ENCODE assay signal across 8 cellular contexts in the genomic region with DNA sequence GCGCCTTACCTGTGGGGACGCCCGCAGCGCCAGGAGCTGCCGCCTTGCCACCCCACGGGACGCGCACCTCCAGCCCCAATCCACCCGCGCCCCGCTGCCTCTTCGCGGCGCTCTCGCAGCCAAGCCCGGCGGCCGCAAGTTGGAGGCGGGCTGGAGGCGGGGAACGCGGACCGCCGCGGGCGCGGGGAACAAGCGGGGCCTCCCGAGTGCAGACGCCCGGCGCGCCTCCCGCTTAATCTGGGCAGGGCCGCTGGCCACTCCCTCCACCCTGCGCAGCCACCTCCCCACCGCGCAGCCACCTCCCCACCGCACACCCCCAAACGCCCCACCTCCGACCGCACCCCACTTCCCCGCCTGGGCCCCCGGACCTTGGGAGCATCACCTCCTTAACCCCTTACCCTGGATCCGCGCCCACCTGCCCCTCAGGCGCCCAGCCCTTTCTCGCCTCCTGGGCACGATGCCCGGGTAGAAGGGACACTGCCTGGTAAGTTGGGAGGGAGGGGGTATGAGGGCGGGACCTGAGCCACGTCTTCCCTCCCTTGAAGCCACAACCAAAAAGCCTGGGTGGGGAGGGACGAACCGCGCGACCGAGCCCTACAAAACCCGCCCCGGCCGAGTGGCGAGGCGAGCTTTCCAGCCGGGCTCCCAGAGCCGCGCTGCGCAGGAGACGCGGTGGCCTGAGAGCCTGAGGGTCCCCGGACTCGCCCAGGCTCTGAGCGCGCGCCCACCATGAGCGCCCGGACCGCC. TPM values are rescaled to one million over a fixed set of nuclear protein-coding genes. Genes with fewer than 3 reads are reported as not detected.
DNase-seq lines count a peak whose midpoint lies in the region; ATAC-seq and TF ChIP-seq lines count a peak whose summit lies in the region.

A gene (plus strand): TSS at position 627 of the 747 bp plus-strand sequence. CDS start 103 bp downstream, at position 730.
A gene (minus strand): TSS at position 208 of the 747 bp plus-strand sequence. CDS start 16,722 bp downstream, outside the sequence.

- H3K4me1 Mint-ChIP-seq in T-helper 17 cell (peaks cover 2% of the 10 kb centered on the region), osteocyte (ENCODE audit: unreplicated experiment) (peaks cover 13% of the 10 kb centered on the region)

- peak within 1 kb of the TSS; percentile 69 for H3K27ac ChIP-seq in DOHH2 (ENCODE audit: low read depth, low read length)

- H3K27me3 Mint-ChIP-seq in T-helper 17 cell: peaks cover 69% of the 10 kb centered on the region
- peaks cover 65% of the 10 kb centered on the region for H3K27me3 Mint-ChIP-seq in osteocyte (ENCODE audit: unreplicated experiment)

- DNase-seq in T-helper 17 cell: no peak
- DNase-seq in fibroblast of villous mesenchyme (ENCODE audit: low read depth): no peak
- no peak for DNase-seq in osteocyte (ENCODE audit: extremely low spot score, unreplicated experiment)
- no peak for DNase-seq in SIG-M5 treated with dmso at 0.1 percent for 504 hours (lab: John Stamatoyannopoulos, UW; ENCODE audit: unreplicated experiment)
- no peak for DNase-seq in effector CD4-positive, alpha-beta T cell

- H3K27ac Mint-ChIP-seq in T-helper 17 cell (no peak within 1 kb of the TSS), osteocyte (ENCODE audit: unreplicated experiment) (no peak within 1 kb of the TSS)

- H3K27me3 ChIP-seq in DOHH2 (ENCODE audit: control insufficient read depth, low read length): no peaks in the 10 kb centered on the region

- peak within 1 kb of the TSS; percentile 95 for H3K4me2 ChIP-seq in DOHH2 (ENCODE audit: low read length)

- peaks cover 13% of the 10 kb centered on the region for H3K36me3 ChIP-seq in DOHH2 (ENCODE audit: control insufficient read depth, low read length)

- peak; percentile 49 for ATAC-seq in GM19351 (IDR thresholded peaks at IDR 0.05; ENCODE audit: unreplicated experiment)
- ATAC-seq in HG03175 (IDR thresholded peaks at IDR 0.05; ENCODE audit: unreplicated experiment): peak; percentile 51
- ATAC-seq in T-helper 17 cell: peak; percentile 71

- peaks cover 48% of the 10 kb centered on the region for H3K4me1 ChIP-seq in DOHH2 (ENCODE audit: control insufficient read depth, low read length)

- H3K4me3 Mint-ChIP-seq in T-helper 17 cell (peak within 1 kb of the TSS; percentile 84), osteocyte (ENCODE audit: unreplicated experiment) (peak within 1 kb of the TSS; percentile 72)

- no peaks in the 10 kb centered on the region for H3K9me3 ChIP-seq in DOHH2 (ENCODE audit: control insufficient read depth, insufficient read depth, low read length)
- no peaks in the 10 kb centered on the region for H3K9me3 ChIP-seq in T-helper 17 cell (ENCODE audit: control insufficient read depth, low read length, poor library complexity, severe bottlenecking)

- peaks cover 35% of the 10 kb centered on the region for H3K79me2 ChIP-seq in DOHH2 (ENCODE audit: control insufficient read depth, low read length)

- H3K36me3 Mint-ChIP-seq in T-helper 17 cell (ENCODE audit: low read depth): no peaks in the 10 kb centered on the region
- no peaks in the 10 kb centered on the region for H3K36me3 Mint-ChIP-seq in osteocyte (ENCODE audit: unreplicated experiment)

- 0 out of 2 replicates have a peak, but pooled peaks cover 14% of the 10 kb centered on the region for H3F3A ChIP-seq in DOHH2 (ENCODE audit: control insufficient read depth, insufficient read depth)

- TF ChIP-seq CTCF in DOHH2 (IDR thresholded peaks at IDR 0.05; ENCODE audit: low read depth, low read length, poor library complexity, severe bottlenecking) (no peak), fibroblast of villous mesenchyme (IDR thresholded peaks at IDR 0.05; ENCODE audit: insufficient read depth, low read depth, low read length) (no peak), osteocyte (IDR thresholded peaks at IDR 0.05) (no peak)

- H3K9me3 Mint-ChIP-seq in osteocyte (ENCODE audit: unreplicated experiment): peaks cover 11% of the 10 kb centered on the region

- H3K9me2 ChIP-seq in DOHH2 (replicated peaks; ENCODE audit: control insufficient read depth, low read length): no peaks in the 10 kb centered on the region

- H3K4me3 ChIP-seq in DOHH2 (ENCODE audit: low read length) (peak within 1 kb of the TSS; percentile 94), fibroblast of villous mesenchyme (ENCODE audit: low read depth, low read length) (peak within 1 kb of the TSS; percentile 41)

- no peaks in the 10 kb centered on the region for H4K20me1 ChIP-seq in DOHH2 (ENCODE audit: control insufficient read depth, insufficient read depth, low read depth, low read length)

RNA-seq across cellular contexts. Expression of the first gene that starts in this region (rescaled TPM):
- total RNA-seq in T-helper 17 cell: under 1 TPM; 0.23 to 0.52 TPM
- total RNA-seq in fibroblast of villous mesenchyme: under 0.01 TPM in 2 replicates
- 0.32 and 0.57 TPM in 2 replicates for total RNA-seq in osteocyte

RNA-seq across cellular contexts. Expression of the second gene that starts in this region (rescaled TPM):
- under 1 TPM; 0.23 to 0.55 TPM for total RNA-seq in T-helper 17 cell
- under 0.01 and 0.43 TPM in 2 replicates for total RNA-seq in fibroblast of villous mesenchyme
- 1.3 and 2.0 TPM in 2 replicates for total RNA-seq in osteocyte

Comparison
In these comparisons a context has a peak if more than half of its experiments do, and no peak if none do; other contexts are left out.
1. Peak in ATAC-seq in T-helper 17 cell; RNA of the genes that start here not detected or under 1 TPM.